1 cellular context compared by ENCODE assay signal in the genomic region with DNA sequence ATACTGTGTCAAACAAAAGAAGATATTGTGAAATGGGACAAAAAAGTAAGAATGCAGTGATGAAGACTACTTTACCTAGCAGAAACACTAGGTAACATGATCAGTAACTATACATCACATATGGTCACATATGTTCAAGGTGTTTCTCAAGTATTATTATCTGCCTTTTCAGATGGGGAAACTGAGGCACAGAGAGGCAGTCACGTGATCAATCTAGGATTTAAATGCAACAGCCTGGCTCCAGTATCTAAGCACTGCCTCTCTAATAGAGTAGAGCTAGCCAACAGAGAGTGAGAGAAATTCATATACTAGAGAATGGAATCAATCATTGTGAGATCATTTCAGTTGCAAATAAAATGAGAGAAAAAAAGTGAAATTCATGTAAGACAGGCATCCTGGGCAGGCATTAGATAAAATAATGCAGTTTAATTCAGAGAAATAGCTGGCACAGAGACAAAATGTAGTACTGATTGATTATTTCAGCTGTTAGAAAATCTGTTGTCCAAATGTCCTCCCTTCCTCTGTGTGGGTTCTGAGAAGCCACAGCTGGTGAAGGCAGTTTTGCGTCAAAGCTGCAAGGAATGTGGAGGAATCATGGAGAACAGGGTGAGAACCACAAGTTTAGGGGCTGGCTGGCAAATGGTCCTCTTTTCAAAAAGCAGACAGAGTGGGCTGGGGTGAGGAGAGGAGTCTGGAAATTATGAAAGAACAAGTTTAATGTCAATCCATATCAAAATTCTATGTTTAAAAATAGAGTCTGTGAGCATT.
TF ChIP-seq lines count a peak whose summit lies in the region.

No MANE protein-coding gene starts in this region.

TF ChIP-seq in GM12878, 131 proteins besides CTCF, POLR2A, EP300 and RAD21:
- TF ChIP-seq MEF2A (IDR thresholded peaks at IDR 0.05; ENCODE audit: insufficient read depth, low read depth, low read length) (no peak), RAD51 (IDR thresholded peaks at IDR 0.05) (peak; percentile 56; the same call in 1 of the 2 replicates), BHLHE40 (IDR thresholded peaks at IDR 0.05; ENCODE audit: borderline replicate concordance in 1 of 2, low read depth in 2 of 2, low read length in 1 of 2) (peak in 1 of 2 experiments; percentile 7; a peak in 1 of 4 replicates)
- TF ChIP-seq, protein P1, sequence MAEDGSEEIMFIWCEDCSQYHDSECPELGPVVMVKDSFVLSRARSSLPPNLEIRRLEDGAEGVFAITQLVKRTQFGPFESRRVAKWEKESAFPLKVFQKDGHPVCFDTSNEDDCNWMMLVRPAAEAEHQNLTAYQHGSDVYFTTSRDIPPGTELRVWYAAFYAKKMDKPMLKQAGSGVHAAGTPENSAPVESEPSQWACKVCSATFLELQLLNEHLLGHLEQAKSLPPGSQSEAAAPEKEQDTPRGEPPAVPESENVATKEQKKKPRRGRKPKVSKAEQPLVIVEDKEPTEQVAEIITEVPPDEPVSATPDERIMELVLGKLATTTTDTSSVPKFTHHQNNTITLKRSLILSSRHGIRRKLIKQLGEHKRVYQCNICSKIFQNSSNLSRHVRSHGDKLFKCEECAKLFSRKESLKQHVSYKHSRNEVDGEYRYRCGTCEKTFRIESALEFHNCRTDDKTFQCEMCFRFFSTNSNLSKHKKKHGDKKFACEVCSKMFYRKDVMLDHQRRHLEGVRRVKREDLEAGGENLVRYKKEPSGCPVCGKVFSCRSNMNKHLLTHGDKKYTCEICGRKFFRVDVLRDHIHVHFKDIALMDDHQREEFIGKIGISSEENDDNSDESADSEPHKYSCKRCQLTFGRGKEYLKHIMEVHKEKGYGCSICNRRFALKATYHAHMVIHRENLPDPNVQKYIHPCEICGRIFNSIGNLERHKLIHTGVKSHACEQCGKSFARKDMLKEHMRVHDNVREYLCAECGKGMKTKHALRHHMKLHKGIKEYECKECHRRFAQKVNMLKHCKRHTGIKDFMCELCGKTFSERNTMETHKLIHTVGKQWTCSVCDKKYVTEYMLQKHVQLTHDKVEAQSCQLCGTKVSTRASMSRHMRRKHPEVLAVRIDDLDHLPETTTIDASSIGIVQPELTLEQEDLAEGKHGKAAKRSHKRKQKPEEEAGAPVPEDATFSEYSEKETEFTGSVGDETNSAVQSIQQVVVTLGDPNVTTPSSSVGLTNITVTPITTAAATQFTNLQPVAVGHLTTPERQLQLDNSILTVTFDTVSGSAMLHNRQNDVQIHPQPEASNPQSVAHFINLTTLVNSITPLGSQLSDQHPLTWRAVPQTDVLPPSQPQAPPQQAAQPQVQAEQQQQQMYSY (CRISPR knock-in tag; IDR thresholded peaks at IDR 0.05), result no peak
